In genomic region chr12:132506730-132507538, GRCh38 we compare ENCODE assay signal across 8 cellular contexts. TPM values are rescaled to one million over a fixed set of nuclear protein-coding genes. Genes with fewer than 3 reads are reported as not detected.
A peak's percentile ranks its signal among the peaks of the same experiment; 100 is the strongest.
DNase-seq lines count a peak whose midpoint lies in the region; ATAC-seq and TF ChIP-seq lines count a peak whose summit lies in the region.

No MANE protein-coding gene starts in this region.

- no peak for TF ChIP-seq CTCF in DND-41 (IDR thresholded peaks at IDR 0.05; ENCODE audit: borderline replicate concordance, extremely low read depth, low read length, poor library complexity, severe bottlenecking)

- H3K9me3 ChIP-seq in DND-41 (ENCODE audit: insufficient read depth, low read length, severe bottlenecking), result no peaks in the 10 kb centered on the region
- no peaks in the 10 kb centered on the region for H3K9me3 ChIP-seq in endocrine pancreas (ENCODE audit: control insufficient read depth, low read length)
- H3K9me3 ChIP-seq in muscle layer of duodenum (ENCODE audit: control insufficient read depth in 1 of 2, low read length in 2 of 2), result no peaks in the 10 kb centered on the region

- H3K4me3 Mint-ChIP-seq in activated CD4-positive, alpha-beta memory T cell treated with anti-CD3 and anti-CD28 coated beads for 36 hours, result peak overlapping the region; percentile 20
- H3K4me3 Mint-ChIP-seq in stimulated activated memory B cell treated with anti-CD40 and anti-IgM and Interleukin-4, amounts not matched to agents 10 μg/mL and 1 μg/mL and 100 μg/mL, for 72 hours, result peak overlapping the region; percentile 20

- CTCF ChIA-PET in activated CD4-positive, alpha-beta memory T cell treated with anti-CD3 and anti-CD28 coated beads for 36 hours (lab: Charles Lee), result interaction anchor here (1.2 to 1.4 kb wide), 2 partner anchors 17 to 46 kb away, joined by 3 to 6 read pairs; no protein-coding TSS in a partner anchor

- intact Hi-C loops in activated CD4-positive, alpha-beta memory T cell treated with anti-CD3 and anti-CD28 coated beads for 36 hours (cut with micrococcal nuclease), result no loop called here

- no peaks in the 10 kb centered on the region for H3K36me3 Mint-ChIP-seq in activated CD4-positive, alpha-beta memory T cell treated with anti-CD3 and anti-CD28 coated beads for 36 hours
- peaks cover 5% of the 10 kb centered on the region for H3K36me3 Mint-ChIP-seq in stimulated activated memory B cell treated with anti-CD40 and anti-IgM and Interleukin-4, amounts not matched to agents 10 μg/mL and 1 μg/mL and 100 μg/mL, for 72 hours

- H3K9me3 Mint-ChIP-seq in activated CD4-positive, alpha-beta memory T cell treated with anti-CD3 and anti-CD28 coated beads for 36 hours, result no peaks in the 10 kb centered on the region
- H3K9me3 Mint-ChIP-seq in stimulated activated memory B cell treated with anti-CD40 and anti-IgM and Interleukin-4, amounts not matched to agents 10 μg/mL and 1 μg/mL and 100 μg/mL, for 72 hours, result no peaks in the 10 kb centered on the region

- H3K4me1 ChIP-seq in DND-41 (ENCODE audit: insufficient read depth, low read length) (no peaks in the 10 kb centered on the region), endocrine pancreas (ENCODE audit: control insufficient read depth, insufficient read depth, low read length) (no peaks in the 10 kb centered on the region), muscle layer of duodenum (ENCODE audit: control insufficient read depth in 1 of 2, insufficient read depth in 2 of 2, low read length in 2 of 2) (peaks cover 4 to 50% of the 10 kb centered on the region in 2 donors)

- H3K36me3 ChIP-seq in DND-41 (ENCODE audit: insufficient read depth, low read length) (peaks cover 11% of the 10 kb centered on the region), endocrine pancreas (ENCODE audit: control insufficient read depth, insufficient read depth, low read length) (no peaks in the 10 kb centered on the region), muscle layer of duodenum (ENCODE audit: control insufficient read depth in 1 of 2, insufficient read depth in 2 of 2, low read length in 2 of 2) (peaks cover 1 to 35% of the 10 kb centered on the region in 2 donors)

- POLR2A ChIA-PET in activated CD4-positive, alpha-beta memory T cell treated with anti-CD3 and anti-CD28 coated beads for 36 hours (lab: Charles Lee), result no interaction called here

- no peaks in the 10 kb centered on the region for H3K27me3 Mint-ChIP-seq in activated CD4-positive, alpha-beta memory T cell treated with anti-CD3 and anti-CD28 coated beads for 36 hours
- no peaks in the 10 kb centered on the region for H3K27me3 Mint-ChIP-seq in stimulated activated memory B cell treated with anti-CD40 and anti-IgM and Interleukin-4, amounts not matched to agents 10 μg/mL and 1 μg/mL and 100 μg/mL, for 72 hours

- peaks cover 61% of the 10 kb centered on the region for H3K79me2 ChIP-seq in DND-41 (ENCODE audit: insufficient read depth, low read length)

- no peak overlapping the region for H3K4me2 ChIP-seq in DND-41 (ENCODE audit: insufficient read depth, low read length)

- H3K9ac ChIP-seq in DND-41 (ENCODE audit: low read depth, low read length) (no peak overlapping the region), endocrine pancreas (ENCODE audit: control insufficient read depth, insufficient read depth, low read length) (peak overlapping the region; percentile 16)

- H3K27ac ChIP-seq in DND-41 (ENCODE audit: low read length) (no peak overlapping the region), muscle layer of duodenum (ENCODE audit: low read length) (no peak overlapping the region)

- H3K4me1 Mint-ChIP-seq in activated CD4-positive, alpha-beta memory T cell treated with anti-CD3 and anti-CD28 coated beads for 36 hours (ENCODE audit: low read depth), result peaks cover 40% of the 10 kb centered on the region
- H3K4me1 Mint-ChIP-seq in stimulated activated memory B cell treated with anti-CD40 and anti-IgM and Interleukin-4, amounts not matched to agents 10 μg/mL and 1 μg/mL and 100 μg/mL, for 72 hours, result peaks cover 52% of the 10 kb centered on the region

- H3K27ac Mint-ChIP-seq in activated CD4-positive, alpha-beta memory T cell treated with anti-CD3 and anti-CD28 coated beads for 36 hours, result peak overlapping the region; percentile 23
- peak overlapping the region; percentile 50 for H3K27ac Mint-ChIP-seq in stimulated activated memory B cell treated with anti-CD40 and anti-IgM and Interleukin-4, amounts not matched to agents 10 μg/mL and 1 μg/mL and 100 μg/mL, for 72 hours

- H3K4me3 ChIP-seq in DND-41 (ENCODE audit: low read depth in 1 of 2, low read length in 2 of 2), result no peak overlapping the region
- no peak overlapping the region for H3K4me3 ChIP-seq in endocrine pancreas (ENCODE audit: control insufficient read depth, insufficient read depth, low read length)
- H3K4me3 ChIP-seq in muscle layer of duodenum (ENCODE audit: low read depth in 1 of 2, low read length in 2 of 2), result peak overlapping the region; percentile 19 to 26

- DNase-seq in DND-41, result peak; percentile 53
- peak; percentile 84 for DNase-seq in activated CD4-positive, alpha-beta memory T cell treated with anti-CD3 and anti-CD28 coated beads for 36 hours
- no peak for DNase-seq in HuH-7 (ENCODE audit: low spot score)

- peaks cover 78% of the 10 kb centered on the region for H4K20me1 ChIP-seq in DND-41 (ENCODE audit: insufficient read depth, low read length)

- ATAC-seq in DND-41 (ENCODE audit: insufficient read depth, low read depth) (peak; percentile 58), HG03442 (IDR thresholded peaks at IDR 0.05; ENCODE audit: unreplicated experiment) (peak; percentile 64), HG03175 (IDR thresholded peaks at IDR 0.05; ENCODE audit: unreplicated experiment) (no peak)
- peak; percentile 43 for ATAC-seq in stimulated activated memory B cell treated with anti-CD40 and anti-IgM and Interleukin-4, amounts not matched to agents 10 μg/mL and 1 μg/mL and 100 μg/mL, for 72 hours

- no peaks in the 10 kb centered on the region for H3K27me3 ChIP-seq in DND-41 (ENCODE audit: insufficient read depth, low read length, poor library complexity)
- H3K27me3 ChIP-seq in endocrine pancreas (ENCODE audit: control insufficient read depth, insufficient read depth, low read length), result no peaks in the 10 kb centered on the region
- no peaks in the 10 kb centered on the region for H3K27me3 ChIP-seq in muscle layer of duodenum (ENCODE audit: low read depth, low read length)

- no peak overlapping the region for H2AFZ ChIP-seq in DND-41 (ENCODE audit: low read depth, low read length)

RNA-seq across cellular contexts. Expression of gene FBRSL1, which starts 17.0 kb away (rescaled TPM):
- 10 to 100 TPM; 38.8 to 41.7 TPM for total RNA-seq in activated CD4-positive, alpha-beta memory T cell treated with anti-CD3 and anti-CD28 coated beads for 36 hours

Comparison
In these comparisons a context has a peak if more than half of its experiments do, and no peak if none do; other contexts are left out.
1. H3K4me3 ChIP-seq: peak in muscle layer of duodenum (2 of 2); none in DND-41 (0 of 2) and endocrine pancreas (single experiment).